Comparison of ENCODE assay signal across 10 cellular contexts in genomic region chr16:66741971-66742396, GRCh38. TPM values are rescaled to one million over a fixed set of nuclear protein-coding genes. Genes with fewer than 3 reads are reported as not detected.
DNase-seq lines count a peak whose midpoint lies in the region; ATAC-seq and TF ChIP-seq lines count a peak whose summit lies in the region.
"Had no signal": no experiment of that assay in that cellular context is flagged by ENCODE, and none has a peak within 500 bp of the region (broad histone marks: within the 10 kb centered on the region; RNA-seq: fewer than 3 reads in every experiment).

No MANE protein-coding gene starts in this region.

- H3K27ac ChIP-seq in epithelial cell of prostate, result peak overlapping the region; percentile 96
- peak overlapping the region; percentile 73 for H3K27ac ChIP-seq in muscle layer of colon (ENCODE audit: low read depth, low read length)
- peak overlapping the region; percentile 84 to 90 (median 88) for H3K27ac ChIP-seq in transverse colon

- H3K27me3 ChIP-seq in muscle layer of colon (ENCODE audit: control insufficient read depth in 1 of 2, insufficient read depth in 2 of 2, low read length in 2 of 2) (no peaks in the 10 kb centered on the region), transverse colon (no peaks in the 10 kb centered on the region), H7 (ENCODE audit: control insufficient read depth, insufficient read depth, low read length) (no peaks in the 10 kb centered on the region)

- TF ChIP-seq CTCF in transverse colon (IDR thresholded peaks at IDR 0.05), result no peak

- DNase-seq in SK-MEL-5 (ENCODE audit: low read depth, low spot score), result peak; percentile 46
- no peak for DNase-seq in epithelial cell of prostate (ENCODE audit: low read depth, low spot score)
- no peak for DNase-seq in transverse colon
- DNase-seq in NCI-H524 treated with DMSO at 0.1 percent for 48 hours (lab: John Stamatoyannopoulos, UW), result no peak
- DNase-seq in SW 1271 (lab: John Stamatoyannopoulos, UW), result no peak
- no peak for DNase-seq in H7
- DNase-seq: effector memory CD4-positive, alpha-beta T cell; stimulated activated naive CD8-positive, alpha-beta T cell treated with anti-CD3 and anti-CD28 coated beads, Interleukin-15, amount 100 ng/mL, for 72 hours had no signal

- WGBS in transverse colon (ENCODE audit: low coverage in 1 of 2), 2 donors, result 25 to 31% methylated on average over 3 of the region's 3 CpGs

- in situ Hi-C loops in SK-MEL-5 (cut with HindIII; ENCODE audit: low pct_unique_long_range_greater_than_20kb, low sequenced_read_pairs), result no loop called here
- in situ Hi-C loops in transverse colon (cut with MboI; ENCODE audit: low pct_ligation_motif_present in 1 of 4, low pct_unique_long_range_greater_than_20kb in 1 of 4, low sequenced_read_pairs in 3 of 4), result no loop called here

- TF ChIP-seq EP300 in transverse colon (IDR thresholded peaks at IDR 0.05; ENCODE audit: low read depth), result no peak

- intact Hi-C loops in transverse colon (cut with DNase I; ENCODE audit: low total_unique reads), result no loop called here

- H3K9ac ChIP-seq in muscle layer of colon (ENCODE audit: low read length), result peak overlapping the region; percentile 40

- H3K4me3 ChIP-seq in muscle layer of colon (ENCODE audit: low read depth in 1 of 2, low read length in 2 of 2), result no peak overlapping the region
- no peak overlapping the region for H3K4me3 ChIP-seq in transverse colon
- H3K4me3 ChIP-seq in H7 (ENCODE audit: insufficient read depth, low read depth, low read length), result no peak overlapping the region

- H3K4me1 ChIP-seq in muscle layer of colon (ENCODE audit: insufficient read depth, low read length) (peaks cover 39% of the 10 kb centered on the region), transverse colon (peaks cover 34 to 52% (median 41%) of the 10 kb centered on the region in 4 donors)

- no peak for ATAC-seq in HG02870 (IDR thresholded peaks at IDR 0.05; ENCODE audit: unreplicated experiment)
- ATAC-seq: stimulated activated naive CD8-positive, alpha-beta T cell treated with anti-CD3 and anti-CD28 coated beads, Interleukin-15, amount 100 ng/mL, for 72 hours had no signal

- H3K36me3 ChIP-seq in muscle layer of colon (ENCODE audit: insufficient read depth, low read length) (peaks cover 39% of the 10 kb centered on the region), transverse colon (peaks cover 0 to 20% (median 8%) of the 10 kb centered on the region in 4 donors), H7 (replicated peaks; ENCODE audit: control insufficient read depth, insufficient read depth, low read length) (peaks cover 39% of the 10 kb centered on the region)

- no peak for TF ChIP-seq POLR2A in transverse colon (IDR thresholded peaks at IDR 0.05)

- H3K9me3 ChIP-seq in muscle layer of colon (ENCODE audit: low read length) (no peaks in the 10 kb centered on the region), transverse colon (no peaks in the 10 kb centered on the region)

RNA-seq across cellular contexts. Expression of gene DYNC1LI2, which starts 9.4 kb away (rescaled TPM):
- total RNA-seq in SK-MEL-5 (2014; rRNA removed; shearing (Covaris generic)), result 118 and 127 TPM in 2 replicates
- 85.7 and 103 TPM in 2 replicates for polyA plus RNA-seq in SK-MEL-5 (2015; cell fraction: cytosol; rRNA removed)
- polyA plus RNA-seq in SK-MEL-5 (2015; cell fraction: nucleus; rRNA removed), result 533 and 591 TPM in 2 replicates
- 100 to 1,000 TPM; 199 to 393 (median 284) TPM for total RNA-seq in transverse colon
- total RNA-seq in H7 (2014; rRNA removed; shearing (Covaris generic)), result 52.9 and 65.0 TPM in 2 replicates

RNA-seq across cellular contexts. Expression of gene CMTM4, which starts 45.4 kb away (rescaled TPM):
- total RNA-seq in SK-MEL-5 (2014; rRNA removed; shearing (Covaris generic)), result 32.7 and 36.9 TPM in 2 replicates
- polyA plus RNA-seq in SK-MEL-5 (2015; cell fraction: cytosol; rRNA removed), result 28.0 and 43.3 TPM in 2 replicates
- 31.5 and 40.0 TPM in 2 replicates for polyA plus RNA-seq in SK-MEL-5 (2015; cell fraction: nucleus; rRNA removed)
- total RNA-seq in transverse colon, result 100 to 1,000 TPM in 3 of 4 donors, 10 to 100 TPM in 1; 77.0 to 167 (median 163) TPM
- 23.2 and 39.6 TPM in 2 replicates for total RNA-seq in H7 (2014; rRNA removed; shearing (Covaris generic))

RNA-seq across cellular contexts. Expression of gene TERB1, which starts 59.4 kb away (rescaled TPM):
- total RNA-seq in SK-MEL-5 (2014; rRNA removed; shearing (Covaris generic)), result not detected in 2 replicates
- not detected in 2 replicates for polyA plus RNA-seq in SK-MEL-5 (2015; cell fraction: cytosol; rRNA removed)
- not detected in 2 replicates for polyA plus RNA-seq in SK-MEL-5 (2015; cell fraction: nucleus; rRNA removed)
- under 1 TPM in 1 of 4 donors, not detected in 3; 0.32 TPM for total RNA-seq in transverse colon
- total RNA-seq in H7 (2014; rRNA removed; shearing (Covaris generic)), result 0.11 TPM in 1 of 2 replicates, not detected in the other
